ENCODE assay signal across 8 cellular contexts in genomic region chr2:217988014-217988839, GRCh38. TPM values are rescaled to one million over a fixed set of nuclear protein-coding genes. Genes with fewer than 3 reads are reported as not detected.
DNase-seq lines count a peak whose midpoint lies in the region; ATAC-seq and TF ChIP-seq lines count a peak whose summit lies in the region.

No MANE protein-coding gene starts in this region.

- H2AFZ ChIP-seq in parathyroid adenoma, result peak overlapping the region; percentile 52

- H3K9ac ChIP-seq in parathyroid adenoma, result no peak overlapping the region

- ATAC-seq in heart left ventricle, result peak; percentile 90 to 92 (median 90)
- ATAC-seq in upper lobe of left lung (ENCODE audit: low FRiP score in 2 of 2), result peak; percentile 86 to 91

- peaks cover 19% of the 10 kb centered on the region for H3K4me1 ChIP-seq in SJSA1 (replicated peaks)
- peaks cover 4 to 41% (median 29%) of the 10 kb centered on the region in 12 donors for H3K4me1 ChIP-seq in heart left ventricle
- peaks cover 15% of the 10 kb centered on the region for H3K4me1 ChIP-seq in parathyroid adenoma
- H3K4me1 ChIP-seq in upper lobe of left lung, result peaks cover 24 to 33% (median 26%) of the 10 kb centered on the region in 4 donors

- peaks cover 4% of the 10 kb centered on the region for H3K79me2 ChIP-seq in parathyroid adenoma

- peak in 2 of 4 donors; percentile 51 to 87 for TF ChIP-seq EP300 in upper lobe of left lung (IDR thresholded peaks at IDR 0.05)

- peak overlapping the region; percentile 59 for H3K4me2 ChIP-seq in parathyroid adenoma (ENCODE audit: low read length)

- no peaks in the 10 kb centered on the region for H3K36me3 Mint-ChIP-seq in activated naive CD8-positive, alpha-beta T cell treated with anti-CD3 and anti-CD28 coated beads for 36 hours

- DNase-seq in HuH-7.5 (ENCODE audit: low spot score), result peak; percentile 86
- peak; percentile 81 to 84 for DNase-seq in SJSA1 (ENCODE audit: low read depth in 1 of 2, low spot score in 2 of 2)
- peak; percentile 68 for DNase-seq in activated naive CD8-positive, alpha-beta T cell treated with anti-CD3 and anti-CD28 coated beads for 36 hours
- DNase-seq in heart left ventricle, result peak; percentile 86 to 91 (median 88)
- DNase-seq in upper lobe of left lung, result peak in 1 of 2 donors; percentile 91
- no peak for DNase-seq in NCI-H128 (lab: John Stamatoyannopoulos, UW; ENCODE audit: unreplicated experiment)

- H3K4me3 Mint-ChIP-seq in activated naive CD8-positive, alpha-beta T cell treated with anti-CD3 and anti-CD28 coated beads for 36 hours, result no peak overlapping the region

- H3K9me3 ChIP-seq in SJSA1 (replicated peaks) (no peaks in the 10 kb centered on the region), heart left ventricle (no peaks in the 10 kb centered on the region), parathyroid adenoma (ENCODE audit: control insufficient read depth, low read length) (no peaks in the 10 kb centered on the region), upper lobe of left lung (no peaks in the 10 kb centered on the region)

- intact Hi-C loops in heart left ventricle (cut with DNase I), result loop anchor here (1.0 to 10.0 kb wide), 15 partner anchors 36 to 199 kb away; no protein-coding TSS in a partner anchor

- no peaks in the 10 kb centered on the region for H3K36me3 ChIP-seq in SJSA1
- H3K36me3 ChIP-seq in heart left ventricle, result peaks cover 0 to 16% (median 0%) of the 10 kb centered on the region in 9 donors
- no peaks in the 10 kb centered on the region for H3K36me3 ChIP-seq in parathyroid adenoma (ENCODE audit: control insufficient read depth, insufficient read depth, low read length)
- H3K36me3 ChIP-seq in upper lobe of left lung, result no peaks in the 10 kb centered on the region

- no peaks in the 10 kb centered on the region for H3K9me3 Mint-ChIP-seq in activated naive CD8-positive, alpha-beta T cell treated with anti-CD3 and anti-CD28 coated beads for 36 hours

- WGBS in heart left ventricle, 4 donors, result 3 to 8% (median 6%) methylated on average over 10 to 13 of the region's 13 CpGs
- 9 to 10% methylated on average over 13 of the region's 13 CpGs for WGBS in upper lobe of left lung, 2 donors

- H3K27me3 ChIP-seq in SJSA1 (replicated peaks), result no peaks in the 10 kb centered on the region
- no peaks in the 10 kb centered on the region for H3K27me3 ChIP-seq in heart left ventricle
- no peaks in the 10 kb centered on the region for H3K27me3 ChIP-seq in parathyroid adenoma (ENCODE audit: control insufficient read depth, insufficient read depth, low read length)
- H3K27me3 ChIP-seq in upper lobe of left lung, result no peaks in the 10 kb centered on the region

- H3K27ac Mint-ChIP-seq in activated naive CD8-positive, alpha-beta T cell treated with anti-CD3 and anti-CD28 coated beads for 36 hours, result no peak overlapping the region

- H3K4me1 Mint-ChIP-seq in activated naive CD8-positive, alpha-beta T cell treated with anti-CD3 and anti-CD28 coated beads for 36 hours, result no peaks in the 10 kb centered on the region

- H3K27me3 Mint-ChIP-seq in activated naive CD8-positive, alpha-beta T cell treated with anti-CD3 and anti-CD28 coated beads for 36 hours, result no peaks in the 10 kb centered on the region

- TF ChIP-seq POLR2A in heart left ventricle (IDR thresholded peaks at IDR 0.05) (no peak), upper lobe of left lung (IDR thresholded peaks at IDR 0.05) (no peak)

- TF ChIP-seq CTCF in GM12874 (IDR thresholded peaks at IDR 0.05; ENCODE audit: insufficient read depth, low read depth, low read length) (peak; percentile 84), heart left ventricle (IDR thresholded peaks at IDR 0.05) (peak; percentile 78 to 94 (median 91)), parathyroid adenoma (IDR thresholded peaks at IDR 0.05) (peak; percentile 93), upper lobe of left lung (IDR thresholded peaks at IDR 0.05) (peak; percentile 83 to 95 (median 86))

- H3K27ac ChIP-seq in SJSA1, result no peak overlapping the region
- peak overlapping the region; percentile 48 to 91 (median 83) for H3K27ac ChIP-seq in heart left ventricle
- peak overlapping the region; percentile 84 for H3K27ac ChIP-seq in parathyroid adenoma
- H3K27ac ChIP-seq in upper lobe of left lung, result peak overlapping the region; percentile 73 to 84 (median 78)

- H3K4me3 ChIP-seq in SJSA1 (no peak overlapping the region), heart left ventricle (peak overlapping the region in 3 of 12 donors; percentile 7 to 37 (median 22)), parathyroid adenoma (ENCODE audit: low read depth, low read length) (peak overlapping the region; percentile 15), upper lobe of left lung (peak overlapping the region in 1 of 4 donors; percentile 13)

RNA-seq across cellular contexts. Expression of gene TNS1, which starts 14.6 kb away (rescaled TPM):
- 9.8 and 14.3 TPM in 2 replicates for total RNA-seq in SJSA1 (2014; rRNA removed; shearing (Covaris generic))
- 1 to 10 TPM in 1 of 2 experiments, under 1 TPM in 1; 0.89 to 1.4 TPM for total RNA-seq in activated naive CD8-positive, alpha-beta T cell treated with anti-CD3 and anti-CD28 coated beads for 36 hours
- 100 to 1,000 TPM; 513 to 899 (median 742) TPM for total RNA-seq in heart left ventricle
- polyA plus RNA-seq in heart left ventricle, result 100 to 1,000 TPM; 243 to 339 TPM
- total RNA-seq in upper lobe of left lung, result 1,000 to 10,000 TPM in 1 of 6 donors, 100 to 1,000 TPM in 5; 325 to 1,095 (median 550) TPM

Comparison
In these comparisons a context has a peak if more than half of its experiments do, and no peak if none do; other contexts are left out.
1. RNA of gene TNS1, which starts 14.6 kb away (total RNA-seq): 513 to 899 TPM in heart left ventricle and 325 to 1,095 TPM in upper lobe of left lung; 9.8 to 14.3 TPM in SJSA1 and 0.89 to 1.4 TPM in activated naive CD8-positive, alpha-beta T cell treated with anti-CD3 and anti-CD28 coated beads for 36 hours; every median in the first group is over 10 times any median in the second.
2. Peak in every context shown above with its lines, with median percentiles within 50 percentile points of each other: CTCF ChIP-seq.